9 cellular contexts compared by ENCODE assay signal in the genomic region with DNA sequence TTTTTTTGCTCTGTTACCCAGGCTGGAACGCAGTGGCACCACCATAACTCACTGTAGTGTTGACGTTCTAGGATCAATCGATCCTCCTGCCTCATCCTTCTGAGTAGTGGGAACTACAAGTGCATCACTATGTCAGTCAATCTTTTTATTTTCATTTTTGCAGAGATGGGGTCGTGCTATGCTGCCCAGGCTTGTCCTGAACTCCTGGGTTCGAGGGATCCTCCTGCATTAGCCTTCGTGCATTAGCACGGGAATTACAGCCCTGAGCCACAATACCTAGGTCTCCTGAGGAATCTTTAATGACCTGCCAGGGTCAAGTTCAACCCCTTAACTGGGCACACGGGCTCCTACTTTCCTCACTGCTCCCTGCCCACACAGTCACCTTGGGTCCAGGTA. TPM values are rescaled to one million over a fixed set of nuclear protein-coding genes. Genes with fewer than 3 reads are reported as not detected.
A peak's percentile ranks its signal among the peaks of the same experiment; 100 is the strongest.
DNase-seq lines count a peak whose midpoint lies in the region; ATAC-seq and TF ChIP-seq lines count a peak whose summit lies in the region.
"Had no signal": no experiment of that assay in that cellular context is flagged by ENCODE, and none has a peak within 500 bp of the region (broad histone marks: within the 10 kb centered on the region; RNA-seq: fewer than 3 reads in every experiment).

No MANE protein-coding gene starts in this region.

- no peaks in the 10 kb centered on the region for H3K9me3 ChIP-seq in MG63

- intact Hi-C loops in dendritic cell treated with granulocyte-macrophage colony-stimulating factor and Interleukin-4, amounts not matched to agents 40 ng/mL and 50 ng/mL, for 4 days (cut with micrococcal nuclease) = loop anchor here (10.0 kb wide), 1 partner anchor 69 kb away; no protein-coding TSS in a partner anchor
- intact Hi-C loops in natural killer cell (cut with micrococcal nuclease) = no loop called here

- DNase-seq in AG04449 (ENCODE audit: low read depth, low spot score) (no peak), MG63 (no peak), natural killer cell (no peak), NCI-H2081 (lab: John Stamatoyannopoulos, UW) (no peak), NCI-H526 treated with DMSO at 0.1 percent for 48 hours (lab: John Stamatoyannopoulos, UW) (no peak), NCI-H1105 (lab: John Stamatoyannopoulos, UW) (no peak), GM20000 (ENCODE audit: low spot score) (no peak)

- POLR2A ChIA-PET in AG04449 (lab: Yijun Ruan, JAX) = interaction anchor here (0.6 to 1.4 kb wide), 3 partner anchors 19 to 351 kb away, joined by 3 to 4 read pairs (median 3); a partner anchor contains a TSS

- TF ChIP-seq CTCF in AG04449 (IDR thresholded peaks at IDR 0.05; ENCODE audit: insufficient read depth, low read length, missing control alignments) = no peak
- no peak for TF ChIP-seq CTCF in natural killer cell (IDR thresholded peaks at IDR 0.05)
- no peak for TF ChIP-seq CTCF in GM20000 (IDR thresholded peaks at IDR 0.05; ENCODE audit: extremely low read depth, missing control alignments)

- H3K4me3 Mint-ChIP-seq in dendritic cell treated with granulocyte-macrophage colony-stimulating factor and Interleukin-4, amounts not matched to agents 40 ng/mL and 50 ng/mL, for 4 days = peak overlapping the region; percentile 87
- H3K4me3 Mint-ChIP-seq in natural killer cell = peak overlapping the region; percentile 99

- peaks cover 7% of the 10 kb centered on the region for H3K36me3 Mint-ChIP-seq in dendritic cell treated with granulocyte-macrophage colony-stimulating factor and Interleukin-4, amounts not matched to agents 40 ng/mL and 50 ng/mL, for 4 days (ENCODE audit: low read depth)
- peaks cover 13% of the 10 kb centered on the region for H3K36me3 Mint-ChIP-seq in natural killer cell

- H3K36me3 ChIP-seq in MG63 = no peaks in the 10 kb centered on the region; the same call in 1 of the 2 replicates

- peak overlapping the region; percentile 97 for H3K27ac Mint-ChIP-seq in dendritic cell treated with granulocyte-macrophage colony-stimulating factor and Interleukin-4, amounts not matched to agents 40 ng/mL and 50 ng/mL, for 4 days
- peak overlapping the region; percentile 99 to 100 for H3K27ac Mint-ChIP-seq in natural killer cell

- no peaks in the 10 kb centered on the region for H3K27me3 ChIP-seq in MG63

- no peaks in the 10 kb centered on the region for H3K27me3 Mint-ChIP-seq in dendritic cell treated with granulocyte-macrophage colony-stimulating factor and Interleukin-4, amounts not matched to agents 40 ng/mL and 50 ng/mL, for 4 days
- H3K27me3 Mint-ChIP-seq in natural killer cell (ENCODE audit: low read depth in 2 of 2) = no peaks in the 10 kb centered on the region

- H3K9me3 Mint-ChIP-seq in dendritic cell treated with granulocyte-macrophage colony-stimulating factor and Interleukin-4, amounts not matched to agents 40 ng/mL and 50 ng/mL, for 4 days = no peaks in the 10 kb centered on the region
- peaks cover 0 to 5% of the 10 kb centered on the region in 2 donors for H3K9me3 Mint-ChIP-seq in natural killer cell

- H3K4me3 ChIP-seq in AG04449 (ENCODE audit: low read depth, low read length) = peak overlapping the region; percentile 49
- peak overlapping the region; percentile 42 for H3K4me3 ChIP-seq in MG63

- peaks cover 76% of the 10 kb centered on the region for H3K4me1 Mint-ChIP-seq in dendritic cell treated with granulocyte-macrophage colony-stimulating factor and Interleukin-4, amounts not matched to agents 40 ng/mL and 50 ng/mL, for 4 days (ENCODE audit: low read depth)
- peaks cover 89 to 94% of the 10 kb centered on the region in 2 donors for H3K4me1 Mint-ChIP-seq in natural killer cell

- no peak for ATAC-seq in natural killer cell

- CTCF ChIA-PET in AG04449 (lab: Yijun Ruan, JAX) = interaction anchor here (0.8 to 11.6 kb wide), 7 partner anchors 9 to 331 kb away, joined by 3 to 125 read pairs (median 5); no protein-coding TSS in a partner anchor

RNA-seq across cellular contexts. Expression of a gene that starts 4.4 kb away (rescaled TPM):
- total RNA-seq in MG63 (2014; rRNA removed; shearing (Covaris generic); ENCODE audit: low replicate concordance) = 11.8 and 17.6 TPM in 2 replicates
- total RNA-seq in natural killer cell = 100 to 1,000 TPM; 105 to 166 (median 111) TPM

RNA-seq across cellular contexts. Expression of a gene that starts 45.5 kb away (rescaled TPM):
- not detected in 2 replicates for total RNA-seq in MG63 (2014; rRNA removed; shearing (Covaris generic); ENCODE audit: low replicate concordance)
- total RNA-seq in natural killer cell = under 1 TPM in 1 of 3 donors, not detected in 2; 0.70 TPM
- total RNA-seq: RPMI7951 had no signal
